21 cellular contexts compared by ENCODE assay signal in genomic region chr12:104535383-104535782, GRCh38.
DNase-seq lines count a peak whose midpoint lies in the region; ATAC-seq, FAIRE-seq and TF ChIP-seq lines count a peak whose summit lies in the region.
"Had no signal": no experiment of that assay in that cellular context is flagged by ENCODE, and none has a peak within 500 bp of the region (broad histone marks: within the 10 kb centered on the region; RNA-seq: fewer than 3 reads in every experiment).

No MANE protein-coding gene starts in this region.

- H4K20me1 ChIP-seq in IMR-90 (ENCODE audit: insufficient read depth, low read length) = no peaks in the 10 kb centered on the region

- dilution Hi-C loops in IMR-90 (cut with HindIII; ENCODE audit: low sequenced_read_pairs, unreplicated experiment) = no loop called here

- H3K4me1 ChIP-seq in IMR-90 (ENCODE audit: control insufficient read depth, insufficient read depth, low read length) = no peaks in the 10 kb centered on the region
- H3K4me1 ChIP-seq in mesendoderm (ENCODE audit: control insufficient read depth, low read depth, low read length) = peaks cover 5% of the 10 kb centered on the region
- no peaks in the 10 kb centered on the region for H3K4me1 ChIP-seq in esophagus squamous epithelium

- H3K14ac ChIP-seq in IMR-90 (replicated peaks; ENCODE audit: low read depth, low read length) = no peak overlapping the region

- no peak overlapping the region for H3K4me3 ChIP-seq in IMR-90 (ENCODE audit: insufficient read depth, low read depth, low read length)
- H3K4me3 ChIP-seq in astrocyte of the spinal cord (ENCODE audit: low read depth, low read length) = no peak overlapping the region
- no peak overlapping the region for H3K4me3 ChIP-seq in mesendoderm (ENCODE audit: low read length)
- H3K4me3 ChIP-seq in esophagus squamous epithelium = no peak overlapping the region
- H3K4me3 ChIP-seq: HAP-1 had no signal

- no peak overlapping the region for H2BK120ac ChIP-seq in IMR-90 (ENCODE audit: low read depth, low read length)
- H2BK120ac ChIP-seq in mesendoderm (ENCODE audit: low read depth, low read length) = no peak overlapping the region

- no peak for ATAC-seq in IMR-90 (ENCODE audit: low read depth)

- TF ChIP-seq CTCF in IMR-90 (conservative IDR thresholded peaks at IDR 0.05; ENCODE audit: low read depth, low read length) (no peak), astrocyte of the spinal cord (IDR thresholded peaks at IDR 0.05; ENCODE audit: low read depth, low read length) (no peak), esophagus squamous epithelium (IDR thresholded peaks at IDR 0.05) (no peak)

- no peak overlapping the region for H3K23ac ChIP-seq in IMR-90 (ENCODE audit: low read depth, low read length)
- no peak overlapping the region for H3K23ac ChIP-seq in mesendoderm (ENCODE audit: low read length)

- H3K56ac ChIP-seq in IMR-90 (ENCODE audit: extremely low read depth, insufficient read depth, low read length) (no peak overlapping the region), mesendoderm (ENCODE audit: low read length) (no peak overlapping the region)

- H2BK5ac ChIP-seq in IMR-90 (ENCODE audit: low read depth, low read length, poor library complexity, severe bottlenecking) (no peak overlapping the region), mesendoderm (ENCODE audit: low read length) (no peak overlapping the region)

- H4K5ac ChIP-seq in IMR-90 (ENCODE audit: low read depth, low read length) (no peak overlapping the region), mesendoderm (ENCODE audit: low read length) (no peak overlapping the region)

- H2BK20ac ChIP-seq in IMR-90 (ENCODE audit: low read depth, low read length) = no peak overlapping the region

- no peak overlapping the region for H2AK9ac ChIP-seq in IMR-90 (replicated peaks; ENCODE audit: low read depth, low read length, poor library complexity)

- H3K27me3 ChIP-seq in IMR-90 (ENCODE audit: control insufficient read depth, insufficient read depth, low read length) = peaks cover 15% of the 10 kb centered on the region
- no peaks in the 10 kb centered on the region for H3K27me3 ChIP-seq in mesendoderm (ENCODE audit: insufficient read depth, low read length, poor library complexity)
- H3K27me3 ChIP-seq in esophagus squamous epithelium = no peaks in the 10 kb centered on the region

- H3K79me1 ChIP-seq in IMR-90 (ENCODE audit: low read depth in 1 of 2, low read length in 2 of 2) = no peaks in the 10 kb centered on the region; a peak in 1 of 4 replicates
- peaks cover 2% of the 10 kb centered on the region for H3K79me1 ChIP-seq in mesendoderm (ENCODE audit: low read length)

- H3K18ac ChIP-seq in IMR-90 (ENCODE audit: low read depth, low read length) (no peak overlapping the region), mesendoderm (ENCODE audit: low read length) (no peak overlapping the region)

- no peak overlapping the region for H2BK15ac ChIP-seq in IMR-90 (ENCODE audit: low read depth, low read length)
- no peak overlapping the region for H2BK15ac ChIP-seq in mesendoderm (replicated peaks; ENCODE audit: low read depth)

- no peaks in the 10 kb centered on the region for H3K79me2 ChIP-seq in mesendoderm (ENCODE audit: control insufficient read depth, insufficient read depth, low read length)

- peak; percentile 67 for DNase-seq in AG08395 (ENCODE audit: low spot score)
- peak; percentile 11 for DNase-seq in IMR-90
- DNase-seq in astrocyte of the spinal cord (ENCODE audit: low read depth, low spot score) = peak; percentile 47
- DNase-seq in mesendoderm = peak; percentile 52
- DNase-seq in NCI-H1436 treated with DMSO at 0.1 percent for 48 hours (lab: John Stamatoyannopoulos, UW) = no peak
- DNase-seq in HTR-8/SVneo (ENCODE audit: insufficient read length, low spot score) = no peak
- no peak for DNase-seq in activated CD4-positive, alpha-beta T cell treated with anti-CD3 and anti-CD28 coated beads for 1 hour
- DNase-seq in esophagus squamous epithelium (lab: John Stamatoyannopoulos, UW) = no peak
- DNase-seq: activated CD4-positive, CD25-positive, alpha-beta regulatory T cell; amygdala; EL; endodermal cell; hypothalamus; kidney glomerular epithelial cell; mesenchymal stem cell; MV-4-11; NCI-H2029 treated with DMSO at 0.1 percent for 48 hours; NCI-H510A; stimulated activated CD4-positive, alpha-beta T cell treated with anti-CD3 and anti-CD28 coated beads, Interleukin-12 subunit alpha, Interleukin-12 subunit beta, amount 100 ng/mL, for 4 hours had no signal

- no peak overlapping the region for H3K9ac ChIP-seq in IMR-90 (ENCODE audit: low read depth, low read length)
- H3K9ac ChIP-seq in mesendoderm (ENCODE audit: low read length) = no peak overlapping the region

- in situ Hi-C loops in IMR-90 (cut with MboI; ENCODE audit: low sequenced_read_pairs) = no loop called here
- in situ Hi-C loops in astrocyte of the spinal cord (cut with HindIII; ENCODE audit: low sequenced_read_pairs) = no loop called here

- H2AK5ac ChIP-seq in IMR-90 (ENCODE audit: low read depth, low read length) (no peak overlapping the region), mesendoderm (ENCODE audit: low read length) (no peak overlapping the region)

- H3K9me3 ChIP-seq in IMR-90 (ENCODE audit: control insufficient read depth, insufficient read depth, low read length) (no peaks in the 10 kb centered on the region), esophagus squamous epithelium (no peaks in the 10 kb centered on the region)
- H3K9me3 ChIP-seq: HAP-1 had no signal

- no peaks in the 10 kb centered on the region for H3K36me3 ChIP-seq in IMR-90 (ENCODE audit: control insufficient read depth, insufficient read depth, low read length)
- H3K36me3 ChIP-seq in mesendoderm (ENCODE audit: control insufficient read depth, insufficient read depth, low read length) = no peaks in the 10 kb centered on the region
- no peaks in the 10 kb centered on the region for H3K36me3 ChIP-seq in esophagus squamous epithelium
- H3K36me3 ChIP-seq: HAP-1 had no signal

- BruUV-seq in IMR-90 (replicated peaks; lab: Mats Ljungman, UMichigan) = no TSS peak

- 0 out of 2 replicates have a peak, but pooled peaks cover 3% of the 10 kb centered on the region for H3K9me1 ChIP-seq in IMR-90 (ENCODE audit: insufficient read depth, low read length)

- no peak for TF ChIP-seq RAD21 in IMR-90 (IDR thresholded peaks at IDR 0.05; ENCODE audit: low read length)

- no peak overlapping the region for H3K4me2 ChIP-seq in IMR-90 (ENCODE audit: low read depth, low read length)
- H3K4me2 ChIP-seq in mesendoderm (ENCODE audit: low read length) = no peak overlapping the region

- no CpG with 5 or more reads among the region's 3 CpGs for WGBS in IMR-90 (ENCODE audit: extremely low coverage in 2 of 2, insufficient read length in 1 of 2), 2 experiments
- WGBS in mesendoderm (ENCODE audit: extremely low coverage, insufficient coverage, low lambda C conversion rate) = no CpG with 5 or more reads among the region's 3 CpGs
- WGBS in esophagus squamous epithelium, 2 donors = 84 to 97% methylated on average over 3 of the region's 3 CpGs

- H2AFZ ChIP-seq in IMR-90 (replicated peaks; ENCODE audit: low read length, poor library complexity) = no peak overlapping the region

- TF ChIP-seq POLR2A in IMR-90 (IDR thresholded peaks at IDR 0.05; ENCODE audit: low read depth, low read length) (no peak), esophagus squamous epithelium (IDR thresholded peaks at IDR 0.05) (no peak)

- POLR2A ChIA-PET in IMR-90 (lab: Charles Lee; ENCODE audit: unreplicated experiment) = no interaction called here

- no peak overlapping the region for H4K8ac ChIP-seq in IMR-90 (ENCODE audit: low read depth in 2 of 2, low read length in 2 of 2)
- H4K8ac ChIP-seq in mesendoderm (ENCODE audit: low read depth, low read length) = no peak overlapping the region

- FAIRE-seq in HTR-8/SVneo (lab: Jason Lieb, UNC) = no peak
- FAIRE-seq: GM19239 had no signal

- intact Hi-C loops in IMR-90 (cut with micrococcal nuclease) (no loop called here), esophagus squamous epithelium (cut with DNase I) (no loop called here)

- H4K91ac ChIP-seq in IMR-90 (ENCODE audit: insufficient read depth, low read depth, low read length) = no peak overlapping the region

- H3K4ac ChIP-seq in IMR-90 (ENCODE audit: low read depth, low read length) (no peak overlapping the region), mesendoderm (ENCODE audit: low read depth, low read length) (no peak overlapping the region)

- H3K27ac ChIP-seq in IMR-90 (ENCODE audit: insufficient read depth, low read length) (no peak overlapping the region), mesendoderm (ENCODE audit: low read depth, low read length) (no peak overlapping the region), esophagus squamous epithelium (no peak overlapping the region)

- CTCF ChIA-PET in IMR-90 (lab: Yijun Ruan, JAX) = interaction anchor here (1.2 kb wide), 1 partner anchor 10 kb away, joined by 3 read pairs; no protein-coding TSS in a partner anchor

TF ChIP-seq in IMR-90, 13 proteins besides CTCF, POLR2A, EP300 and RAD21 (continues in another document):
- TF ChIP-seq MXI1 (IDR thresholded peaks at IDR 0.05; ENCODE audit: borderline replicate concordance, low read depth, low read length) (no peak), CEBPB (IDR thresholded peaks at IDR 0.05; ENCODE audit: low read depth, low read length) (no peak), RCOR1 (IDR thresholded peaks at IDR 0.05; ENCODE audit: insufficient replicate concordance, low read length) (no peak), FOS (IDR thresholded peaks at IDR 0.05; ENCODE audit: low read depth, low read length) (no peak), USF2 (IDR thresholded peaks at IDR 0.05; ENCODE audit: low read depth, low read length) (no peak), BHLHE40 (IDR thresholded peaks at IDR 0.05; ENCODE audit: low read depth, low read length) (no peak), MAFK (IDR thresholded peaks at IDR 0.05; ENCODE audit: low read depth, low read length) (no peak), RFX5 (IDR thresholded peaks at IDR 0.05; ENCODE audit: low read depth, low read length) (no peak), ELK1 (IDR thresholded peaks at IDR 0.05; ENCODE audit: borderline replicate concordance, low read depth, low read length) (no peak)

Comparison
In these comparisons a context has a peak if more than half of its experiments do, and no peak if none do; other contexts are left out.
1. DNase-seq: peak in AG08395 (single experiment), IMR-90 (single experiment), astrocyte of the spinal cord (single experiment) and mesendoderm (single experiment); none in NCI-H1436 treated with DMSO at 0.1 percent for 48 hours (single experiment), HTR-8/SVneo (single experiment), activated CD4-positive, alpha-beta T cell treated with anti-CD3 and anti-CD28 coated beads for 1 hour (single experiment) and esophagus squamous epithelium (single experiment).